Comparison of ENCODE assay signal across 21 cellular contexts in genomic region chr19:58107778-58108545, GRCh38.
"Had no signal": no experiment of that assay in that cellular context is flagged by ENCODE, and none has a peak within 500 bp of the region (broad histone marks: within the 10 kb centered on the region; RNA-seq: fewer than 3 reads in every experiment).

No MANE protein-coding gene starts in this region.

- H3K27ac ChIP-seq: heart left ventricle, psoas muscle, spleen, thoracic aorta, transverse colon had no signal

- ATAC-seq: esophagus mucosa; heart left ventricle; left colon; left ventricle myocardium superior; naive thymus-derived CD4-positive, alpha-beta T cell; psoas muscle; sciatic nerve; stimulated activated memory B cell treated with anti-CD40 and anti-IgM and Interleukin-4, amounts not matched to agents 10 μg/mL and 1 μg/mL and 100 μg/mL, for 72 hours had no signal

- H3K36me3 ChIP-seq: spleen, thoracic aorta, transverse colon had no signal

- H3K27me3 ChIP-seq: heart left ventricle, spleen, transverse colon had no signal

- DNase-seq: dermis blood vessel endothelial cell; effector CD8-positive, alpha-beta T cell; heart left ventricle; hippocampal formation; left colon; left ventricle myocardium superior; mesendoderm; naive thymus-derived CD4-positive, alpha-beta T cell; nephron progenitor cell; psoas muscle; retina; spleen; stimulated activated CD4-positive, alpha-beta T cell treated with anti-CD3 and anti-CD28 coated beads, Interleukin-15, amount 100 ng/mL, for 24 hours; stimulated activated CD4-positive, alpha-beta T cell treated with anti-CD3 and anti-CD28 coated beads, Interleukin-1b, Interleukin-23, amount 100 ng/mL, for 48 hours; stimulated activated CD4-positive, alpha-beta T cell treated with anti-CD3 and anti-CD28 coated beads, Interleukin-4, amount 100 ng/mL, for 24 hours; substantia nigra; transverse colon had no signal

- H3K4me3 ChIP-seq: heart left ventricle, psoas muscle, spleen, thoracic aorta, transverse colon had no signal

- H3K4me1 ChIP-seq: heart left ventricle, psoas muscle, spleen, transverse colon had no signal
